Comparison of ENCODE assay signal across 14 cellular contexts in genomic region chr12:68080577-68080976, GRCh38.
DNase-seq lines count a peak whose midpoint lies in the region; ATAC-seq and TF ChIP-seq lines count a peak whose summit lies in the region.
"Had no signal": no experiment of that assay in that cellular context is flagged by ENCODE, and none has a peak within 500 bp of the region (broad histone marks: within the 10 kb centered on the region; RNA-seq: fewer than 3 reads in every experiment).

No MANE protein-coding gene starts in this region.

- H3K4me1 Mint-ChIP-seq in Caco-2 (ENCODE audit: low read depth, unreplicated experiment), result peaks cover 18% of the 10 kb centered on the region
- H3K4me1 Mint-ChIP-seq in H9, result peaks cover 19 to 21% of the 10 kb centered on the region in 2 experiments
- H3K4me1 Mint-ChIP-seq in central memory CD8-positive, alpha-beta T cell, result peaks cover 47% of the 10 kb centered on the region
- H3K4me1 Mint-ChIP-seq: CD14-positive monocyte had no signal

- H4K8ac ChIP-seq in H9 (replicated peaks; ENCODE audit: insufficient read length, low read depth, low read length), result no peak overlapping the region
- no peak overlapping the region for H4K8ac ChIP-seq in neuronal stem cell (ENCODE audit: low read depth, low read length)

- no peak overlapping the region for H3T11ph ChIP-seq in H9 (ENCODE audit: low read length)

- H2BK15ac ChIP-seq in H9 (ENCODE audit: low read depth, low read length), result no peak overlapping the region
- no peak overlapping the region for H2BK15ac ChIP-seq in neuronal stem cell (ENCODE audit: low read length)

- H3K14ac ChIP-seq in H9 (ENCODE audit: insufficient read depth, low read length) (no peak overlapping the region), neuronal stem cell (ENCODE audit: low read length) (no peak overlapping the region)

- no peak overlapping the region for H2AK5ac ChIP-seq in H9 (ENCODE audit: insufficient read length, low read length)
- H2AK5ac ChIP-seq in neuronal stem cell (ENCODE audit: low read depth, low read length), result no peak overlapping the region

- no peak overlapping the region for H2BK5ac ChIP-seq in H9 (ENCODE audit: insufficient read length, low read length)
- no peak overlapping the region for H2BK5ac ChIP-seq in neuronal stem cell (ENCODE audit: low read length)

- no peak overlapping the region for H4K5ac ChIP-seq in H9 (ENCODE audit: insufficient read length, low read depth, low read length)

- H3K27me3 Mint-ChIP-seq in Caco-2 (ENCODE audit: insufficient read depth, unreplicated experiment) (no peaks in the 10 kb centered on the region), H9 (ENCODE audit: low read depth) (no peaks in the 10 kb centered on the region)
- no peaks in the 10 kb centered on the region for H3K27me3 Mint-ChIP-seq in central memory CD8-positive, alpha-beta T cell

- H3K9ac ChIP-seq in H9 (ENCODE audit: extremely low read depth, insufficient read length, low read length), result no peak overlapping the region
- no peak overlapping the region for H3K9ac ChIP-seq in neuronal stem cell (ENCODE audit: low read depth, low read length, poor library complexity)

- no peak overlapping the region for H3K18ac ChIP-seq in H9 (ENCODE audit: insufficient read length, low read depth, low read length)
- H3K18ac ChIP-seq in neuronal stem cell (ENCODE audit: low read length), result no peak overlapping the region

- H3K9me3 Mint-ChIP-seq in Caco-2 (ENCODE audit: unreplicated experiment) (peaks cover 43% of the 10 kb centered on the region), H9 (peaks cover 24 to 25% of the 10 kb centered on the region in 2 experiments)
- peaks cover 13% of the 10 kb centered on the region for H3K9me3 Mint-ChIP-seq in central memory CD8-positive, alpha-beta T cell

- H2AFZ ChIP-seq in H9 (ENCODE audit: low read length), result no peak overlapping the region
- H2AFZ ChIP-seq in neuronal stem cell (ENCODE audit: low read length), result no peak overlapping the region

- no peaks in the 10 kb centered on the region for H3K79me2 ChIP-seq in H9 (ENCODE audit: insufficient read depth, low read length)

- H3K27me3 ChIP-seq in Caco-2 (replicated peaks; ENCODE audit: control insufficient read depth, insufficient read depth, low read length) (no peaks in the 10 kb centered on the region), H9 (ENCODE audit: insufficient read depth, low read length) (no peaks in the 10 kb centered on the region; the same call in 1 of the 2 replicates), neuronal stem cell (ENCODE audit: control insufficient read depth in 3 of 3, insufficient read depth in 3 of 3, low read depth in 1 of 3, low read length in 3 of 3) (no peaks in the 10 kb centered on the region), ascending aorta (no peaks in the 10 kb centered on the region)

- no peak overlapping the region for H3K4me3 ChIP-seq in Caco-2 (ENCODE audit: low read depth, low read length)
- no peak overlapping the region for H3K4me3 ChIP-seq in neuronal stem cell (ENCODE audit: low read length in 2 of 2)
- H3K4me3 ChIP-seq in ascending aorta, result no peak overlapping the region

- H3K36me3 ChIP-seq in Caco-2 (ENCODE audit: control insufficient read depth, insufficient read depth, low read length) (no peaks in the 10 kb centered on the region), neuronal stem cell (replicated peaks in 1 of 2; ENCODE audit: control insufficient read depth in 2 of 2, insufficient read depth in 2 of 2, low read length in 2 of 2) (no peaks in the 10 kb centered on the region), ascending aorta (no peaks in the 10 kb centered on the region)

- H3K23me2 ChIP-seq in H9 (ENCODE audit: insufficient read length, low read depth, low read length, poor library complexity, severe bottlenecking), result no peaks in the 10 kb centered on the region

- no CpG with 5 or more reads among the region's 1 CpG for WGBS in H9 (ENCODE audit: extremely low coverage, insufficient read length, low lambda C conversion rate)
- WGBS in neuronal stem cell (ENCODE audit: extremely low coverage in 2 of 2, insufficient read length in 2 of 2, insufficient replicate concordance in 1 of 2), 2 donors, result no CpG with 5 or more reads among the region's 1 CpG

- H3K4me2 ChIP-seq in H9 (ENCODE audit: insufficient read depth, insufficient read length, low read length) (no peak overlapping the region), neuronal stem cell (ENCODE audit: insufficient read depth, low read length, poor library complexity, severe bottlenecking) (no peak overlapping the region)

- POLR2A ChIA-PET in Caco-2 (lab: Charles Lee), result no interaction called here

- H2BK12ac ChIP-seq in H9 (ENCODE audit: insufficient read length, low read depth, low read length), result no peak overlapping the region
- no peak overlapping the region for H2BK12ac ChIP-seq in neuronal stem cell (ENCODE audit: low read length)

- H3K4me1 ChIP-seq in Caco-2 (peaks cover 22% of the 10 kb centered on the region), H9 (ENCODE audit: insufficient read depth, low read length) (peaks cover 4% of the 10 kb centered on the region; the same call in 1 of the 2 replicates), neuronal stem cell (ENCODE audit: control insufficient read depth in 2 of 2, insufficient read depth in 1 of 2, low read depth in 1 of 2, low read length in 2 of 2) (peaks cover 0 to 2% of the 10 kb centered on the region in 2 donors), ascending aorta (no peaks in the 10 kb centered on the region)

- H3K79me1 ChIP-seq in H9 (ENCODE audit: insufficient read depth, low read depth, low read length, poor library complexity, severe bottlenecking), result no peaks in the 10 kb centered on the region
- H3K79me1 ChIP-seq in neuronal stem cell (ENCODE audit: low read depth, low read length), result no peaks in the 10 kb centered on the region

- BruUV-seq in Caco-2 (replicated peaks; lab: Mats Ljungman, UMichigan), result no TSS peak

- H3K23ac ChIP-seq in H9 (ENCODE audit: insufficient read length, low read depth, low read length), result no peak overlapping the region
- no peak overlapping the region for H3K23ac ChIP-seq in neuronal stem cell (ENCODE audit: low read depth, low read length, poor library complexity)

- H3K27ac Mint-ChIP-seq in Caco-2 (ENCODE audit: unreplicated experiment) (peak overlapping the region; percentile 73), H9 (peak overlapping the region in 2 of 3 experiments; percentile 14 to 57; a peak in 2 of 7 replicates)
- H3K27ac Mint-ChIP-seq in central memory CD8-positive, alpha-beta T cell (ENCODE audit: low read depth), result no peak overlapping the region
- H3K27ac Mint-ChIP-seq: CD14-positive monocyte had no signal

- intact Hi-C loops in Caco-2 (cut with micrococcal nuclease; ENCODE audit: unreplicated experiment), result no loop called here
- intact Hi-C loops in ascending aorta (cut with DNase I), result no loop called here

- H3K56ac ChIP-seq in H9 (ENCODE audit: insufficient read length, low read depth, low read length), result no peak overlapping the region

- DNase-seq in Caco-2, result peak in 1 of 2 experiments; percentile 34
- peak; percentile 66 for DNase-seq in H9
- peak in 1 of 2 donors; percentile 42 for DNase-seq in central memory CD8-positive, alpha-beta T cell (ENCODE audit: low spot score in 2 of 2)
- peak; percentile 8 for DNase-seq in neuronal stem cell (ENCODE audit: low spot score)
- no peak for DNase-seq in stimulated activated naive CD4-positive, alpha-beta T cell treated with Interleukin-2 at 50 U/mL for 16 hours (lab: John Stamatoyannopoulos, UW)
- no peak for DNase-seq in ascending aorta (ENCODE audit: low spot score in 2 of 2)
- DNase-seq: NCI-H1694; NCI-H510A treated with DMSO at 0.1 percent for 48 hours; stimulated activated CD4-positive, alpha-beta T cell treated with anti-CD3 and anti-CD28 coated beads, Interleukin-1b, Interleukin-23, amount 100 ng/mL, for 48 hours had no signal

- H3K36me3 Mint-ChIP-seq in Caco-2 (ENCODE audit: insufficient read depth, unreplicated experiment), result peaks cover under 1% of the 10 kb centered on the region
- H3K36me3 Mint-ChIP-seq in H9 (ENCODE audit: insufficient read depth in 1 of 3, low read depth in 3 of 3), result peaks cover 10 to 27% (median 17%) of the 10 kb centered on the region in 3 experiments
- peaks cover 3% of the 10 kb centered on the region for H3K36me3 Mint-ChIP-seq in central memory CD8-positive, alpha-beta T cell (ENCODE audit: insufficient read depth)
- H3K36me3 Mint-ChIP-seq: CD14-positive monocyte had no signal

- CTCF ChIA-PET in Caco-2 (lab: Charles Lee), result interaction anchor here (0.6 kb wide), 1 partner anchor 42 kb away, joined by 3 read pairs; no protein-coding TSS in a partner anchor

- H2BK20ac ChIP-seq in H9 (ENCODE audit: low read depth, low read length, poor library complexity, severe bottlenecking), result no peak overlapping the region

- peak; percentile 93 for ATAC-seq in central memory CD8-positive, alpha-beta T cell (replicated peaks; ENCODE audit: extremely low read depth, poor library complexity, severe bottlenecking)
- ATAC-seq in GM21528 (IDR thresholded peaks at IDR 0.05; ENCODE audit: low FRiP score, unreplicated experiment) (no peak), HG03571 (IDR thresholded peaks at IDR 0.05; ENCODE audit: unreplicated experiment) (no peak)
- ATAC-seq: left lobe of liver had no signal

- H3K9me3 ChIP-seq in Caco-2 (peaks cover 17% of the 10 kb centered on the region), H9 (ENCODE audit: control insufficient read depth, low read depth, low read length) (no peaks in the 10 kb centered on the region), neuronal stem cell (replicated peaks in 1 of 2; ENCODE audit: control insufficient read depth in 2 of 2, insufficient read depth in 1 of 2, low read depth in 1 of 2, low read length in 2 of 2) (peaks cover 0 to 2% of the 10 kb centered on the region in 2 donors), ascending aorta (no peaks in the 10 kb centered on the region)

- TF ChIP-seq CTCF in Caco-2 (IDR thresholded peaks at IDR 0.05; ENCODE audit: insufficient read depth in 1 of 2, low read depth in 1 of 2, low read length in 1 of 2, severe bottlenecking in 1 of 2, unreplicated experiment in 1 of 2) (no peak), H9 (conservative IDR thresholded peaks at IDR 0.05) (no peak), ascending aorta (IDR thresholded peaks at IDR 0.05) (no peak)

- H3K4ac ChIP-seq in H9 (ENCODE audit: low read depth, low read length), result no peak overlapping the region
- H3K4ac ChIP-seq in neuronal stem cell (ENCODE audit: low read length), result no peak overlapping the region

- H4K91ac ChIP-seq in H9 (ENCODE audit: insufficient read length, low read depth, low read length) (no peak overlapping the region), neuronal stem cell (ENCODE audit: low read depth, low read length, poor library complexity) (no peak overlapping the region)

- H3K27ac ChIP-seq in H9 (ENCODE audit: insufficient read length, low read depth, low read length) (no peak overlapping the region), neuronal stem cell (replicated peaks; ENCODE audit: low read length) (peak overlapping the region; percentile 46), ascending aorta (no peak overlapping the region)
- H3K27ac ChIP-seq: epithelial cell of prostate had no signal

- H3K4me3 Mint-ChIP-seq in Caco-2 (ENCODE audit: unreplicated experiment) (no peak overlapping the region), H9 (no peak overlapping the region)
- H3K4me3 Mint-ChIP-seq in central memory CD8-positive, alpha-beta T cell, result peak overlapping the region; percentile 41
- H3K4me3 Mint-ChIP-seq: CD14-positive monocyte had no signal

- H2BK120ac ChIP-seq in H9 (ENCODE audit: low read depth, low read length, poor library complexity, severe bottlenecking) (no peak overlapping the region), neuronal stem cell (ENCODE audit: low read depth, low read length) (no peak overlapping the region)

- H4K20me1 ChIP-seq in H9 (ENCODE audit: control insufficient read depth, insufficient read depth, insufficient read length), result no peaks in the 10 kb centered on the region

Comparison
In these comparisons a context has a peak if more than half of its experiments do, and no peak if none do; other contexts are left out.
1. DNase-seq: peak in H9 (single experiment) and neuronal stem cell (single experiment); none in stimulated activated naive CD4-positive, alpha-beta T cell treated with Interleukin-2 at 50 U/mL for 16 hours (single experiment) and ascending aorta (0 of 2).